Comparison of ENCODE assay signal across 12 cellular contexts in the genomic region with DNA sequence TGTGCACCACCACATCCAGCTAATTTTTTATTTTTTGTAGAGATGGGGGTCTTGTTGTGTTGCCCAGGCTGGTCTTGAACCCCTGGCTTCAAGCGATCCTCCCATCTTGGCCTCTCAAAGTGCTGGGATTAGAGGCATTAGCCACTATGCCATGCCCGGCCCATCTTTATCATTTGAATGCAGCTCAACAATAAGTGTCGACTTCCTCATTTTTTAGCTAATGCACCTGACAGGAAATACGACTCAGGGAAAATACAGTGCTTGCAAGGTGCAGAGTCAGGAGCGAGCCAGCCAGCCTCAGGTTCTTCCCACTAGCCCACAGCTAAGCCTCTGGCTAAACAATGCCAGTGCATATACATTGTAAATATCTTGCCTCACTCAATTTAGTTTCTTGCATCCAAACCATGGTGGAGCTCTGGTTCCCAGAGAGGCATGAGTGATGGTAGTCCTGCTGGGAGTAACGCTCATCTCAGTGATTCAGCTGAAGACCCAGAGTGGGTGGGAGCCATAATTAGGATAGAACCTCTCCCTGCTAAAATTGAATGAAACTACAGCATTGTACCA.
DNase-seq lines count a peak whose midpoint lies in the region; ATAC-seq and TF ChIP-seq lines count a peak whose summit lies in the region.
"Had no signal": no experiment of that assay in that cellular context is flagged by ENCODE, and none has a peak within 500 bp of the region (broad histone marks: within the 10 kb centered on the region; RNA-seq: fewer than 3 reads in every experiment).

No MANE protein-coding gene starts in this region.

- POLR2A ChIA-PET in MCF 10A (lab: Yijun Ruan, JAX) = interaction anchor here (0.5 to 4.6 kb wide), 16 partner anchors 10 to 338 kb away, joined by 3 to 71 read pairs (median 6); a partner anchor contains a TSS
- POLR2A ChIA-PET in Panc1 (lab: Charles Lee) = no interaction called here

- H3K27me3 ChIP-seq in mammary epithelial cell (ENCODE audit: insufficient read depth, low read length) (no peaks in the 10 kb centered on the region), Panc1 (ENCODE audit: control insufficient read depth, insufficient read depth, low read length) (no peaks in the 10 kb centered on the region), esophagus muscularis mucosa (no peaks in the 10 kb centered on the region), transverse colon (no peaks in the 10 kb centered on the region), sigmoid colon (no peaks in the 10 kb centered on the region)

- no peak for TF ChIP-seq POLR2A in esophagus muscularis mucosa (IDR thresholded peaks at IDR 0.05; ENCODE audit: low read depth)
- no peak for TF ChIP-seq POLR2A in transverse colon (IDR thresholded peaks at IDR 0.05)
- TF ChIP-seq POLR2A in sigmoid colon (IDR thresholded peaks at IDR 0.05) = no peak

- intact Hi-C loops in mammary epithelial cell (cut with micrococcal nuclease) = loop anchor here (1.0 to 2.0 kb wide), 2 partner anchors 132 to 304 kb away; no protein-coding TSS in a partner anchor
- intact Hi-C loops in MCF 10A (cut with micrococcal nuclease) = no loop called here
- intact Hi-C loops in Panc1 (cut with micrococcal nuclease; ENCODE audit: unreplicated experiment) = no loop called here
- intact Hi-C loops in esophagus muscularis mucosa (cut with DNase I) = no loop called here
- intact Hi-C loops in transverse colon (cut with DNase I; ENCODE audit: low total_unique reads) = no loop called here
- intact Hi-C loops in sigmoid colon (cut with DNase I) = no loop called here

- H3K9ac ChIP-seq in mammary epithelial cell (ENCODE audit: insufficient read depth, low read length) = no peak overlapping the region

- H2AFZ ChIP-seq in mammary epithelial cell (ENCODE audit: low read depth, low read length) = no peak overlapping the region

- dilution Hi-C loops in mammary epithelial cell (cut with HindIII; ENCODE audit: low sequenced_read_pairs) = loop anchor here (5.0 kb wide), 2 partner anchors 108 to 288 kb away; no protein-coding TSS in a partner anchor

- no peak overlapping the region for H3K4me3 Mint-ChIP-seq in MCF 10A (ENCODE audit: unreplicated experiment)
- H3K4me3 Mint-ChIP-seq: activated naive CD8-positive, alpha-beta T cell treated with anti-CD3 and anti-CD28 coated beads for 36 hours; nephron had no signal

- BruUV-seq in mammary epithelial cell (replicated peaks; lab: Mats Ljungman, UMichigan) (no TSS peak), MCF 10A (replicated peaks; lab: Mats Ljungman, UMichigan) (no TSS peak), Panc1 (replicated peaks; lab: Mats Ljungman, UMichigan) (no TSS peak)

- ATAC-seq in Panc1 = no peak
- ATAC-seq in GM18867 (IDR thresholded peaks at IDR 0.05; ENCODE audit: unreplicated experiment) = no peak

- H3K9me3 Mint-ChIP-seq in MCF 10A (ENCODE audit: unreplicated experiment) = no peaks in the 10 kb centered on the region
- H3K9me3 Mint-ChIP-seq: activated naive CD8-positive, alpha-beta T cell treated with anti-CD3 and anti-CD28 coated beads for 36 hours; nephron had no signal

- H3K27me3 Mint-ChIP-seq in MCF 10A (ENCODE audit: insufficient read depth, unreplicated experiment) = no peaks in the 10 kb centered on the region
- H3K27me3 Mint-ChIP-seq: activated naive CD8-positive, alpha-beta T cell treated with anti-CD3 and anti-CD28 coated beads for 36 hours had no signal

- H3K27ac Mint-ChIP-seq in MCF 10A (ENCODE audit: low read depth, unreplicated experiment) = no peak overlapping the region
- H3K27ac Mint-ChIP-seq: activated naive CD8-positive, alpha-beta T cell treated with anti-CD3 and anti-CD28 coated beads for 36 hours had no signal

- H4K20me1 ChIP-seq in mammary epithelial cell (ENCODE audit: insufficient read depth, low read length) = no peaks in the 10 kb centered on the region

- CTCF ChIA-PET in mammary epithelial cell (lab: Charles Lee; ENCODE audit: low non-redundant PET) (interaction anchor here (0.5 to 1.6 kb wide), 3 partner anchors 81 to 1078 kb away, joined by 9 to 12 read pairs (median 9); no protein-coding TSS in a partner anchor), MCF 10A (lab: Yijun Ruan, JAX) (interaction anchor here (0.5 to 3.3 kb wide), 47 partner anchors 8 to 911 kb away, joined by 3 to 46 read pairs (median 4); no protein-coding TSS in a partner anchor), Panc1 (lab: Charles Lee) (interaction anchor here (0.6 to 1.6 kb wide), 4 partner anchors 33 to 305 kb away, joined by 3 to 4 read pairs (median 3); no protein-coding TSS in a partner anchor)

- in situ Hi-C loops in mammary epithelial cell (cut with MboI; ENCODE audit: low sequenced_read_pairs in 2 of 2) (no loop called here), Panc1 (cut with HindIII; ENCODE audit: low pct_unique_long_range_greater_than_20kb, low sequenced_read_pairs) (no loop called here), transverse colon (cut with MboI; ENCODE audit: low pct_ligation_motif_present in 1 of 4, low pct_unique_long_range_greater_than_20kb in 1 of 4, low sequenced_read_pairs in 3 of 4) (loop anchor here (5.0 to 25.0 kb wide), 6 partner anchors 123 to 308 kb away; a partner anchor contains a TSS)

- H3K9me3 ChIP-seq in mammary epithelial cell (replicated peaks; ENCODE audit: insufficient read depth, low read length) (no peaks in the 10 kb centered on the region), Panc1 (ENCODE audit: control insufficient read depth, insufficient read depth, low read depth, low read length) (no peaks in the 10 kb centered on the region), esophagus muscularis mucosa (no peaks in the 10 kb centered on the region), transverse colon (no peaks in the 10 kb centered on the region), sigmoid colon (no peaks in the 10 kb centered on the region)
- H3K9me3 ChIP-seq: HAP-1 had no signal

- TF ChIP-seq CTCF in mammary epithelial cell (conservative IDR thresholded peaks at IDR 0.05 in 1 of 2, IDR thresholded peaks at IDR 0.05 in 1 of 2; ENCODE audit: extremely low read depth in 1 of 2, insufficient read depth in 1 of 2, low read depth in 1 of 2, low read length in 2 of 2) (no peak), MCF 10A (IDR thresholded peaks at IDR 0.05; ENCODE audit: unreplicated experiment) (no peak), Panc1 (IDR thresholded peaks at IDR 0.05) (no peak), esophagus muscularis mucosa (IDR thresholded peaks at IDR 0.05) (no peak), transverse colon (IDR thresholded peaks at IDR 0.05) (no peak), sigmoid colon (IDR thresholded peaks at IDR 0.05) (no peak)

- H3K4me1 Mint-ChIP-seq in MCF 10A (ENCODE audit: insufficient read depth, unreplicated experiment) = peaks cover 14% of the 10 kb centered on the region

- no peaks in the 10 kb centered on the region for H3K36me3 Mint-ChIP-seq in MCF 10A (ENCODE audit: insufficient read depth, unreplicated experiment)
- H3K36me3 Mint-ChIP-seq: activated naive CD8-positive, alpha-beta T cell treated with anti-CD3 and anti-CD28 coated beads for 36 hours had no signal

- 98% methylated on average over 6 of the region's 6 CpGs for WGBS in mammary epithelial cell (ENCODE audit: low coverage, missing lambda C conversion rate)
- whole genome bisulfite sequencing in esophagus muscularis mucosa = 77% methylated on average over 6 of the region's 6 CpGs
- 79% methylated on average over 6 of the region's 6 CpGs; no CpG with 5 or more reads in 1 of the 2 donors for WGBS in transverse colon (ENCODE audit: low coverage in 1 of 2), 2 donors
- 52 to 69% methylated on average over 6 of the region's 6 CpGs for WGBS in sigmoid colon, 2 donors

- no peak overlapping the region for H3K4me2 ChIP-seq in mammary epithelial cell (ENCODE audit: insufficient read depth, low read depth, low read length)

- H3K36me3 ChIP-seq in mammary epithelial cell (ENCODE audit: insufficient read depth, low read length) (no peaks in the 10 kb centered on the region), Panc1 (ENCODE audit: control insufficient read depth, insufficient read depth, low read length) (no peaks in the 10 kb centered on the region), esophagus muscularis mucosa (no peaks in the 10 kb centered on the region), transverse colon (no peaks in the 10 kb centered on the region), sigmoid colon (no peaks in the 10 kb centered on the region)
- H3K36me3 ChIP-seq: HAP-1 had no signal

- H3K27ac ChIP-seq in mammary epithelial cell (ENCODE audit: insufficient read depth, low read depth, low read length) (no peak overlapping the region), Panc1 (ENCODE audit: low read length) (peak overlapping the region; percentile 93), esophagus muscularis mucosa (replicated peaks in 1 of 4) (no peak overlapping the region), transverse colon (peak overlapping the region in 3 of 4 donors; percentile 10 to 25 (median 14)), sigmoid colon (no peak overlapping the region)

- H3K4me1 ChIP-seq in mammary epithelial cell (ENCODE audit: insufficient read depth, low read length) = peaks cover 11% of the 10 kb centered on the region
- peaks cover 14% of the 10 kb centered on the region for H3K4me1 ChIP-seq in Panc1 (ENCODE audit: control insufficient read depth, insufficient read depth, low read length)
- peaks cover 0 to 4% (median 0%) of the 10 kb centered on the region in 4 donors for H3K4me1 ChIP-seq in esophagus muscularis mucosa
- peaks cover 0 to 25% (median 8%) of the 10 kb centered on the region in 4 donors for H3K4me1 ChIP-seq in transverse colon
- no peaks in the 10 kb centered on the region for H3K4me1 ChIP-seq in sigmoid colon

- TF ChIP-seq EP300 in esophagus muscularis mucosa (IDR thresholded peaks at IDR 0.05) (no peak), transverse colon (IDR thresholded peaks at IDR 0.05; ENCODE audit: low read depth) (no peak), sigmoid colon (IDR thresholded peaks at IDR 0.05) (no peak)

- DNase-seq in mammary epithelial cell (peak; percentile 43), MCF 10A (ENCODE audit: unreplicated experiment) (no peak), Panc1 (ENCODE audit: low read depth, low spot score) (no peak), esophagus muscularis mucosa (ENCODE audit: extremely low spot score) (peak; percentile 55), transverse colon (no peak), sigmoid colon (no peak), NCI-H1436 treated with DMSO at 0.1 percent for 48 hours (lab: John Stamatoyannopoulos, UW) (no peak)
- DNase-seq: DMS79 had no signal

- no peaks in the 10 kb centered on the region for H3K79me2 ChIP-seq in mammary epithelial cell (ENCODE audit: insufficient read depth, low read length)

- no peak overlapping the region for H3K4me3 ChIP-seq in mammary epithelial cell (replicated peaks in 1 of 3; ENCODE audit: insufficient read depth in 1 of 3, low read depth in 2 of 3, low read length in 3 of 3)
- no peak overlapping the region for H3K4me3 ChIP-seq in Panc1 (ENCODE audit: low read depth in 2 of 2, low read length in 2 of 2)
- H3K4me3 ChIP-seq in esophagus muscularis mucosa = no peak overlapping the region
- H3K4me3 ChIP-seq in transverse colon = no peak overlapping the region
- no peak overlapping the region for H3K4me3 ChIP-seq in sigmoid colon
- H3K4me3 ChIP-seq: HAP-1 had no signal

Comparison
In these comparisons a context has a peak if more than half of its experiments do, and no peak if none do; other contexts are left out.
1. DNase-seq: peak in mammary epithelial cell (single experiment) and esophagus muscularis mucosa (single experiment); none in MCF 10A (single experiment), Panc1 (single experiment), transverse colon (single experiment), sigmoid colon (single experiment) and NCI-H1436 treated with DMSO at 0.1 percent for 48 hours (single experiment).
2. H3K27ac ChIP-seq: peak in Panc1 (single experiment) and transverse colon (3 of 4); none in mammary epithelial cell (single experiment), esophagus muscularis mucosa (0 of 4) and sigmoid colon (0 of 4).
3. in situ Hi-C loops: an anchor here in transverse colon (5.0 to 25.0 kb wide); none called in mammary epithelial cell and Panc1.